In the genomic region with DNA sequence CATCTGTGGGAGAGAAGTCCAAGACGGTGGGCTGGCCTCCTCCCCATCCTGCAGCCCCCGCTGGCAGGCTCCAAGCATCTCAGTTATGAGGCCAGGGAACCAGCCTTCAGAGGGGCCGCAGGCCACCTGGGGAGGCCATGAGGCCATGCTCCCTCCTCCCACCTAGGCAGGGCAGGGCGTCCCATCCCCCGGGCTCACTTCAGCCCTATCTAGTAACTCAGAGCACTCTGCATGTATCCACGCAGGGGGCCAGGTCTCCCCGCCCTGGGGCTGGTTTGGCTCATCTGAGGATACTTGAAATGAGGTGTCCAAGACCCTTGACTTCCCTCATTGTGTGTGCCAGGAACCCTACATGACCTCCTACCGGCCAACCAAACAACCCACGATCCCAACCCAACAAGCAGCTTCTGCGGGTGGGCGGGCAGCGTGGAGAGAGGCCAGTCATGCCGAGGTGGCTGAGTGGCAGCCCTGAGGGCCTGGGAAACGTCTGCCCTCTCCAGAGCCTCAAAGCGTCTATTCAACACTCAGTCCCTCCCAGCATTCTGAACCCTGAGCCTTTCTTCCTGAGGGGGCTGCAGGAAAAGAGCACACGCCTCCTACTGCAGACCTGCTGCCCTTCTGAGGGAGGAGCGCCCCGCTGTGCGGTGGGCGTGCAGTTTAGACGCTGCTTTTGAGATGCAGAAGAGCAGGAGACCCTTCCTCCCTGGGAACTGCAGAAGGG, we compare ENCODE assay signal across 13 cellular contexts. TPM values are rescaled to one million over a fixed set of nuclear protein-coding genes. Genes with fewer than 3 reads are reported as not detected.
DNase-seq lines count a peak whose midpoint lies in the region; ATAC-seq, FAIRE-seq and TF ChIP-seq lines count a peak whose summit lies in the region.
"Had no signal": no experiment of that assay in that cellular context is flagged by ENCODE, and none has a peak within 500 bp of the region (broad histone marks: within the 10 kb centered on the region; RNA-seq: fewer than 3 reads in every experiment).

No MANE protein-coding gene starts in this region.

- H3K4me3 ChIP-seq in breast epithelium (no peak overlapping the region), HepG2 (replicated peaks in 1 of 3; ENCODE audit: insufficient read depth in 1 of 3, low read depth in 2 of 3, low read length in 3 of 3) (peak overlapping the region in 1 of 3 experiments; percentile 38; a peak in 1 of 6 replicates), tibial nerve (no peak overlapping the region)

- intact Hi-C loops in Right ventricle myocardium superior (cut with DNase I) (no loop called here), left ventricle myocardium superior (cut with micrococcal nuclease) (no loop called here), breast epithelium (cut with DNase I; ENCODE audit: low total_unique reads) (no loop called here), HepG2 (cut with micrococcal nuclease; ENCODE audit: unreplicated experiment) (no loop called here)

- no peak overlapping the region for H2AFZ ChIP-seq in HepG2 (ENCODE audit: low read length)

- in situ Hi-C loops in HepG2 (cut with HindIII; ENCODE audit: extremely low pct_ligation_motif_present, low pct_unique_long_range_greater_than_20kb), result no loop called here

- no peaks in the 10 kb centered on the region for H3K36me3 ChIP-seq in breast epithelium
- H3K36me3 ChIP-seq in HepG2 (replicated peaks in 1 of 2; ENCODE audit: control insufficient read depth in 1 of 2, insufficient read depth in 2 of 2, low read length in 2 of 2), result no peaks in the 10 kb centered on the region
- H3K36me3 ChIP-seq in tibial nerve, result peaks cover 0 to 27% (median 0%) of the 10 kb centered on the region in 3 donors

- no TSS peak for BruUV-seq in HepG2 (replicated peaks; lab: Mats Ljungman, UMichigan)

- H3K9ac ChIP-seq in HepG2 (ENCODE audit: insufficient read depth, low read depth, low read length), result no peak overlapping the region

- H3K4me1 ChIP-seq in breast epithelium, result peaks cover 5 to 8% of the 10 kb centered on the region in 2 donors
- H3K4me1 ChIP-seq in HepG2 (ENCODE audit: insufficient read depth, low read length), result peaks cover 38% of the 10 kb centered on the region
- H3K4me1 ChIP-seq in tibial nerve, result peaks cover 0 to 55% (median 11%) of the 10 kb centered on the region in 4 donors

- TF ChIP-seq EP300 in HepG2 (IDR thresholded peaks at IDR 0.05; ENCODE audit: low read depth in 2 of 2, low read length in 2 of 2) (no peak), HepG2 (CRISPR knock-in tag; IDR thresholded peaks at IDR 0.05; ENCODE audit: borderline replicate concordance) (no peak), tibial nerve (IDR thresholded peaks at IDR 0.05) (peak in 1 of 2 donors; percentile 32)

- peak overlapping the region; percentile 11 to 94 for H3K27ac ChIP-seq in breast epithelium
- H3K27ac ChIP-seq in HepG2 (ENCODE audit: extremely low read length, insufficient read depth, low read length), result no peak overlapping the region
- H3K27ac ChIP-seq in tibial nerve, result peak overlapping the region; percentile 15 to 76 (median 56)

- TF ChIP-seq CTCF in breast epithelium (IDR thresholded peaks at IDR 0.05) (no peak), HepG2 (CRISPR knock-in tag; IDR thresholded peaks at IDR 0.05) (no peak), tibial nerve (IDR thresholded peaks at IDR 0.05) (no peak)

- DNase-seq in Right ventricle myocardium superior (peak; percentile 38), left ventricle myocardium superior (no peak), breast epithelium (ENCODE audit: low spot score in 2 of 2) (no peak), HepG2 (ENCODE audit: low spot score) (peak; percentile 25), tibial nerve (ENCODE audit: low spot score in 2 of 2) (no peak), NCI-H748 treated with DMSO at 0.1 percent for 48 hours (lab: John Stamatoyannopoulos, UW) (no peak)
- DNase-seq in central memory CD4-positive, alpha-beta T cell, result no peak
- DNase-seq: NCI-H1105, NCI-H526 treated with DMSO at 0.1 percent for 48 hours, nephron progenitor cell, SHP77 treated with DMSO at 0.1 percent for 48 hours had no signal

- no peak for ATAC-seq in Right ventricle myocardium superior (ENCODE audit: poor library complexity)
- no peak for ATAC-seq in left ventricle myocardium superior
- ATAC-seq in HepG2, result peak; percentile 17
- ATAC-seq in GM21515 (IDR thresholded peaks at IDR 0.05; ENCODE audit: unreplicated experiment), result no peak

- H4K20me1 ChIP-seq in HepG2 (ENCODE audit: insufficient read depth, low read length), result no peaks in the 10 kb centered on the region

- FAIRE-seq in HepG2 (lab: Jason Lieb, UNC), result no peak
- FAIRE-seq: GM12891 had no signal

- no peaks in the 10 kb centered on the region for H3K79me2 ChIP-seq in HepG2 (ENCODE audit: insufficient read depth, low read length)

- POLR2A ChIA-PET in HepG2 (lab: Yijun Ruan, JAX), result no interaction called here

- WGBS in HepG2 (ENCODE audit: low lambda C conversion rate), result 17% methylated on average over 8 of the region's 21 CpGs
- WGBS in tibial nerve, 2 donors, result 42 to 46% methylated on average over 12 to 19 of the region's 21 CpGs

- no peak for TF ChIP-seq RAD21 in HepG2 (CRISPR knock-in tag; IDR thresholded peaks at IDR 0.05)

- H3K9me3 ChIP-seq in breast epithelium, result no peaks in the 10 kb centered on the region
- no peaks in the 10 kb centered on the region for H3K9me3 ChIP-seq in HepG2 (ENCODE audit: low read length)
- H3K9me3 ChIP-seq in tibial nerve, result no peaks in the 10 kb centered on the region

- H3K4me2 ChIP-seq in HepG2 (ENCODE audit: low read depth, low read length), result peak overlapping the region; percentile 57

- TF ChIP-seq POLR2A in breast epithelium (IDR thresholded peaks at IDR 0.05) (no peak), HepG2 (IDR thresholded peaks at IDR 0.05; ENCODE audit: insufficient read depth in 1 of 2, low read depth in 2 of 2, low read length in 2 of 2) (no peak), tibial nerve (IDR thresholded peaks at IDR 0.05) (no peak)

- CTCF ChIA-PET in HepG2 (lab: Yijun Ruan, JAX; ENCODE audit: low intra/inter-chr PET ratio, low total read pairs), result no interaction called here

- H3K27me3 ChIP-seq in breast epithelium (no peaks in the 10 kb centered on the region), HepG2 (ENCODE audit: control insufficient read depth in 1 of 2, insufficient read depth in 2 of 2, low read length in 2 of 2) (peaks cover 2 to 37% of the 10 kb centered on the region in 2 experiments; a peak in 4 of 5 replicates), tibial nerve (no peaks in the 10 kb centered on the region)

RNA-seq across cellular contexts. Expression of a gene that starts 16.8 kb away (rescaled TPM):
- total RNA-seq in Right ventricle myocardium superior (38.3 TPM), left ventricle myocardium superior (37.5 TPM), breast epithelium (10 to 100 TPM; 17.3 to 31.8 (median 21.3) TPM), HepG2 (2016; rRNA removed; fragmentation: Illumina TruSeq; extraction: Trizol) (43.4 and 53.0 TPM in 2 replicates), tibial nerve (10 to 100 TPM in 3 of 4 donors, 1 to 10 TPM in 1; 7.3 to 14.9 (median 12.4) TPM)
- total RNA-seq in HepG2 (2016; cell fraction: cytosol; rRNA removed; fragmentation: Illumina TruSeq; extraction: Trizol; ENCODE audit: low read depth), result 17.5 and 18.2 TPM in 2 replicates
- total RNA-seq in HepG2 (2016; cell fraction: insoluble cytoplasmic fraction; rRNA removed; fragmentation: Illumina TruSeq; extraction: Trizol), result 42.9 and 57.5 TPM in 2 replicates
- total RNA-seq in HepG2 (2016; cell fraction: membrane; rRNA removed; fragmentation: Illumina TruSeq; extraction: Trizol), result 23.3 and 26.7 TPM in 2 replicates
- total RNA-seq in HepG2 (2016; cell fraction: nucleus; rRNA removed; fragmentation: Illumina TruSeq; extraction: Trizol), result 21.1 and 23.4 TPM in 2 replicates
- polyA plus RNA-seq in HepG2 (2011; rRNA removed), result 24.8 and 32.1 TPM in 2 replicates
- polyA plus RNA-seq in HepG2 (2011; cell fraction: cytosol; rRNA removed), result 24.5 and 27.0 TPM in 2 replicates
- polyA plus RNA-seq in HepG2 (2011; cell fraction: nucleus; rRNA removed), result 11.3 and 11.4 TPM in 2 replicates
- 18.4 and 18.8 TPM in 2 replicates for polyA plus RNA-seq in HepG2 (2012)
- 16.6 and 20.0 TPM in 2 replicates for polyA plus RNA-seq in HepG2 (2016; cell fraction: cytosol; fragmentation: Illumina TruSeq; extraction: Trizol; ENCODE audit: low read depth)
- polyA plus RNA-seq in HepG2 (2016; cell fraction: insoluble cytoplasmic fraction; fragmentation: Illumina TruSeq; extraction: Trizol; ENCODE audit: low read depth), result 55.8 and 67.9 TPM in 2 replicates
- 20.6 and 24.2 TPM in 2 replicates for polyA plus RNA-seq in HepG2 (2016; cell fraction: membrane; fragmentation: Illumina TruSeq; extraction: Trizol; ENCODE audit: low read depth)
- polyA plus RNA-seq in HepG2 (2016; cell fraction: nucleus; fragmentation: Illumina TruSeq; extraction: Trizol; ENCODE audit: insufficient read depth, low read depth), result 34.4 and 35.5 TPM in 2 replicates
- 3.1 and 4.4 TPM in 2 replicates for polyA minus RNA-seq in HepG2 (2011; rRNA and poly(A)+ RNA removed; ENCODE audit: low replicate concordance)
- polyA minus RNA-seq in HepG2 (2011; cell fraction: cytosol; rRNA and poly(A)+ RNA removed), result 5.8 and 7.5 TPM in 2 replicates
- polyA minus RNA-seq in HepG2 (2011; cell fraction: nucleus; rRNA and poly(A)+ RNA removed), result 6.5 and 6.6 TPM in 2 replicates

RNA-seq across cellular contexts. Expression of a gene that starts 17.3 kb away (rescaled TPM):
- total RNA-seq in Right ventricle myocardium superior, result 75.8 TPM
- 105 TPM for total RNA-seq in left ventricle myocardium superior
- 100 to 1,000 TPM; 277 to 663 (median 594) TPM for total RNA-seq in breast epithelium
- total RNA-seq in HepG2 (2016; rRNA removed; fragmentation: Illumina TruSeq; extraction: Trizol), result 108 and 164 TPM in 2 replicates
- total RNA-seq in HepG2 (2016; cell fraction: cytosol; rRNA removed; fragmentation: Illumina TruSeq; extraction: Trizol; ENCODE audit: low read depth), result 97.6 and 98.1 TPM in 2 replicates
- total RNA-seq in HepG2 (2016; cell fraction: insoluble cytoplasmic fraction; rRNA removed; fragmentation: Illumina TruSeq; extraction: Trizol), result 110 and 171 TPM in 2 replicates
- total RNA-seq in HepG2 (2016; cell fraction: membrane; rRNA removed; fragmentation: Illumina TruSeq; extraction: Trizol), result 151 and 156 TPM in 2 replicates
- 133 and 142 TPM in 2 replicates for total RNA-seq in HepG2 (2016; cell fraction: nucleus; rRNA removed; fragmentation: Illumina TruSeq; extraction: Trizol)
- 132 and 136 TPM in 2 replicates for polyA plus RNA-seq in HepG2 (2011; rRNA removed)
- polyA plus RNA-seq in HepG2 (2011; cell fraction: cytosol; rRNA removed), result 168 and 213 TPM in 2 replicates
- 111 and 132 TPM in 2 replicates for polyA plus RNA-seq in HepG2 (2011; cell fraction: nucleus; rRNA removed)
- polyA plus RNA-seq in HepG2 (2012), result 184 and 188 TPM in 2 replicates
- polyA plus RNA-seq in HepG2 (2016; cell fraction: cytosol; fragmentation: Illumina TruSeq; extraction: Trizol; ENCODE audit: low read depth), result 123 and 125 TPM in 2 replicates
- polyA plus RNA-seq in HepG2 (2016; cell fraction: insoluble cytoplasmic fraction; fragmentation: Illumina TruSeq; extraction: Trizol; ENCODE audit: low read depth), result 137 and 155 TPM in 2 replicates
- 181 and 189 TPM in 2 replicates for polyA plus RNA-seq in HepG2 (2016; cell fraction: membrane; fragmentation: Illumina TruSeq; extraction: Trizol; ENCODE audit: low read depth)
- 223 and 240 TPM in 2 replicates for polyA plus RNA-seq in HepG2 (2016; cell fraction: nucleus; fragmentation: Illumina TruSeq; extraction: Trizol; ENCODE audit: insufficient read depth, low read depth)
- polyA minus RNA-seq in HepG2 (2011; rRNA and poly(A)+ RNA removed; ENCODE audit: low replicate concordance), result 84.2 and 184 TPM in 2 replicates
- polyA minus RNA-seq in HepG2 (2011; cell fraction: cytosol; rRNA and poly(A)+ RNA removed), result 82.0 and 93.2 TPM in 2 replicates
- polyA minus RNA-seq in HepG2 (2011; cell fraction: nucleus; rRNA and poly(A)+ RNA removed), result 30.8 and 32.4 TPM in 2 replicates
- total RNA-seq in tibial nerve, result 100 to 1,000 TPM; 225 to 510 (median 340) TPM

Comparison
In these comparisons a context has a peak if more than half of its experiments do, and no peak if none do; other contexts are left out.
1. DNase-seq: peak in Right ventricle myocardium superior (single experiment) and HepG2 (single experiment); none in left ventricle myocardium superior (single experiment), breast epithelium (0 of 2), tibial nerve (0 of 2), NCI-H748 treated with DMSO at 0.1 percent for 48 hours (single experiment) and central memory CD4-positive, alpha-beta T cell (single experiment).